ENCODE assay signal across 2 cellular contexts in the genomic region with DNA sequence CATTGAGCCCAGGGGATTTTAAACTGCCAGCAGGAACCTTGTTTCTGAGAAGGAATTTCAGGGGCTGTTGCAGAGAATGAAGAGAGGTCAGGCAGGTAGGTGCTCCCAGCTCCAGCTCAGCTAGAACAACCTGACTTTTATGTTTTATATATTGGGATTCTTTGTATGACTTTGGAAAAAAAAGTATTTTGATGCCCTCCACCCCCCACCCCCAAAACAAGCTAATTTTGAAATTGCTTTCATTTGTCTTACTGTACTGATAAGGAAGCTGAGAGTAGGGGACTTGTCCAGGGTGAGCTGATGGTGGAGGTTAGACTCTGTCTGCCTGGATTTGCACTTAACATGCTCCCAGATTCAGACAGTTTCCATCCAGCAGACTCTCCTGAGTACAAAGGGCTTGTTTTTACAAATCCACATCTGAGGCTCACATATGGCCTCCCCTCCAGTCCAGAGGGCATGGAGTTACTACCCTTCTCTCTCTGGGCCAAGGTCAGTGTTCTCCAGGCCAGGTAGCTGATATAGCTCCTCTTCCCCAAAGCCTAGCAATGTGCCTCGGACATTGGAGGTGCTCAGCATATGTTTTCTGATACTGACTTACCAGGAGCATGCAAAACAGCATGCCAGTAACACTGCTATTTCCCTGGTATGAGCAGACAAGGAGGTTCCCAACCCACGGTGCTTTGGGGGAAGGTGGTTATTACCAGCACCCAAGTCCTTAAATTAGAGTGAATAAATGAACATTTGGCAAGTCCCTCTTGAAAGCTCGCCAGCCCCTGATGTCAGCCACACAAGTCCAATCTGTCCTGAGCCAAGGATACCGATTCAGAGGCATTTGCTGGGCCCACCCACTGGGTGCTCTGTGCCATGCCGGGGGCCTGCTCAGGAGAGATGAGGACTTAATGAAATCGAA.
TF ChIP-seq lines count a peak whose summit lies in the region.

No MANE protein-coding gene starts in this region.

TF ChIP-seq in HEK293, 187 proteins besides CTCF, POLR2A, EP300 and RAD21 (continued from another document):
- no peak for TF ChIP-seq REPIN1 (tag by site-specific recombination; IDR thresholded peaks at IDR 0.05; ENCODE audit: low read depth)
- peak; percentile 89 for TF ChIP-seq SP7 (tag by site-specific recombination; IDR thresholded peaks at IDR 0.05)
- no peak for TF ChIP-seq ZNF391 (tag by site-specific recombination; IDR thresholded peaks at IDR 0.05; ENCODE audit: borderline replicate concordance, low read depth)
- peak; percentile 73 for TF ChIP-seq ZIC2 (tag by site-specific recombination; IDR thresholded peaks at IDR 0.05)
- TF ChIP-seq ZNF561 (tag by site-specific recombination; IDR thresholded peaks at IDR 0.05; ENCODE audit: borderline replicate concordance) = no peak
- peak; percentile 80 for TF ChIP-seq ZBTB20 (tag by site-specific recombination; IDR thresholded peaks at IDR 0.05)
TF ChIP-seq in HEK293: peak in this region for 6.

TF ChIP-seq in WTC11, 78 proteins besides CTCF, POLR2A, EP300 and RAD21 (continued from another document):
- TF ChIP-seq, protein P1, sequence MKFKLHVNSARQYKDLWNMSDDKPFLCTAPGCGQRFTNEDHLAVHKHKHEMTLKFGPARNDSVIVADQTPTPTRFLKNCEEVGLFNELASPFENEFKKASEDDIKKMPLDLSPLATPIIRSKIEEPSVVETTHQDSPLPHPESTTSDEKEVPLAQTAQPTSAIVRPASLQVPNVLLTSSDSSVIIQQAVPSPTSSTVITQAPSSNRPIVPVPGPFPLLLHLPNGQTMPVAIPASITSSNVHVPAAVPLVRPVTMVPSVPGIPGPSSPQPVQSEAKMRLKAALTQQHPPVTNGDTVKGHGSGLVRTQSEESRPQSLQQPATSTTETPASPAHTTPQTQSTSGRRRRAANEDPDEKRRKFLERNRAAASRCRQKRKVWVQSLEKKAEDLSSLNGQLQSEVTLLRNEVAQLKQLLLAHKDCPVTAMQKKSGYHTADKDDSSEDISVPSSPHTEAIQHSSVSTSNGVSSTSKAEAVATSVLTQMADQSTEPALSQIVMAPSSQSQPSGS (CRISPR knock-in tag; IDR thresholded peaks at IDR 0.05; ENCODE audit: borderline replicate concordance, low read depth) = no peak
- TF ChIP-seq ZNF671 (CRISPR knock-in tag; IDR thresholded peaks at IDR 0.05) (no peak), ESRRA (CRISPR knock-in tag; IDR thresholded peaks at IDR 0.05; ENCODE audit: borderline replicate concordance) (no peak), NR3C1 (CRISPR knock-in tag; conservative IDR thresholded peaks at IDR 0.05; ENCODE audit: low read depth) (no peak), CREB1 (CRISPR knock-in tag; IDR thresholded peaks at IDR 0.05) (no peak), ZNF423 (CRISPR knock-in tag; IDR thresholded peaks at IDR 0.05) (no peak), ZNF416 (CRISPR knock-in tag; IDR thresholded peaks at IDR 0.05) (no peak), ZNF232 (CRISPR knock-in tag; IDR thresholded peaks at IDR 0.05) (no peak), ZNF263 (CRISPR knock-in tag; IDR thresholded peaks at IDR 0.05; ENCODE audit: low read depth) (no peak), ZNF219 (CRISPR knock-in tag; IDR thresholded peaks at IDR 0.05; ENCODE audit: borderline replicate concordance) (no peak), MXD4 (CRISPR knock-in tag; IDR thresholded peaks at IDR 0.05; ENCODE audit: borderline replicate concordance) (no peak)
- TF ChIP-seq, protein P2, sequence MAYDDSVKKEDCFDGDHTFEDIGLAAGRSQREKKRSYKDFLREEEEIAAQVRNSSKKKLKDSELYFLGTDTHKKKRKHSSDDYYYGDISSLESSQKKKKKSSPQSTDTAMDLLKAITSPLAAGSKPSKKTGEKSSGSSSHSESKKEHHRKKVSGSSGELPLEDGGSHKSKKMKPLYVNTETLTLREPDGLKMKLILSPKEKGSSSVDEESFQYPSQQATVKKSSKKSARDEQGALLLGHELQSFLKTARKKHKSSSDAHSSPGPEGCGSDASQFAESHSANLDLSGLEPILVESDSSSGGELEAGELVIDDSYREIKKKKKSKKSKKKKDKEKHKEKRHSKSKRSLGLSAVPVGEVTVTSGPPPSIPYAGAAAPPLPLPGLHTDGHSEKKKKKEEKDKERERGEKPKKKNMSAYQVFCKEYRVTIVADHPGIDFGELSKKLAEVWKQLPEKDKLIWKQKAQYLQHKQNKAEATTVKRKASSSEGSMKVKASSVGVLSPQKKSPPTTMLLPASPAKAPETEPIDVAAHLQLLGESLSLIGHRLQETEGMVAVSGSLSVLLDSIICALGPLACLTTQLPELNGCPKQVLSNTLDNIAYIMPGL (CRISPR knock-in tag; IDR thresholded peaks at IDR 0.05) = no peak
- TF ChIP-seq, protein P3, sequence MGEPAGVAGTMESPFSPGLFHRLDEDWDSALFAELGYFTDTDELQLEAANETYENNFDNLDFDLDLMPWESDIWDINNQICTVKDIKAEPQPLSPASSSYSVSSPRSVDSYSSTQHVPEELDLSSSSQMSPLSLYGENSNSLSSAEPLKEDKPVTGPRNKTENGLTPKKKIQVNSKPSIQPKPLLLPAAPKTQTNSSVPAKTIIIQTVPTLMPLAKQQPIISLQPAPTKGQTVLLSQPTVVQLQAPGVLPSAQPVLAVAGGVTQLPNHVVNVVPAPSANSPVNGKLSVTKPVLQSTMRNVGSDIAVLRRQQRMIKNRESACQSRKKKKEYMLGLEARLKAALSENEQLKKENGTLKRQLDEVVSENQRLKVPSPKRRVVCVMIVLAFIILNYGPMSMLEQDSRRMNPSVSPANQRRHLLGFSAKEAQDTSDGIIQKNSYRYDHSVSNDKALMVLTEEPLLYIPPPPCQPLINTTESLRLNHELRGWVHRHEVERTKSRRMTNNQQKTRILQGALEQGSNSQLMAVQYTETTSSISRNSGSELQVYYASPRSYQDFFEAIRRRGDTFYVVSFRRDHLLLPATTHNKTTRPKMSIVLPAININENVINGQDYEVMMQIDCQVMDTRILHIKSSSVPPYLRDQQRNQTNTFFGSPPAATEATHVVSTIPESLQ (CRISPR knock-in tag; IDR thresholded peaks at IDR 0.05) = no peak
- TF ChIP-seq, protein P4, sequence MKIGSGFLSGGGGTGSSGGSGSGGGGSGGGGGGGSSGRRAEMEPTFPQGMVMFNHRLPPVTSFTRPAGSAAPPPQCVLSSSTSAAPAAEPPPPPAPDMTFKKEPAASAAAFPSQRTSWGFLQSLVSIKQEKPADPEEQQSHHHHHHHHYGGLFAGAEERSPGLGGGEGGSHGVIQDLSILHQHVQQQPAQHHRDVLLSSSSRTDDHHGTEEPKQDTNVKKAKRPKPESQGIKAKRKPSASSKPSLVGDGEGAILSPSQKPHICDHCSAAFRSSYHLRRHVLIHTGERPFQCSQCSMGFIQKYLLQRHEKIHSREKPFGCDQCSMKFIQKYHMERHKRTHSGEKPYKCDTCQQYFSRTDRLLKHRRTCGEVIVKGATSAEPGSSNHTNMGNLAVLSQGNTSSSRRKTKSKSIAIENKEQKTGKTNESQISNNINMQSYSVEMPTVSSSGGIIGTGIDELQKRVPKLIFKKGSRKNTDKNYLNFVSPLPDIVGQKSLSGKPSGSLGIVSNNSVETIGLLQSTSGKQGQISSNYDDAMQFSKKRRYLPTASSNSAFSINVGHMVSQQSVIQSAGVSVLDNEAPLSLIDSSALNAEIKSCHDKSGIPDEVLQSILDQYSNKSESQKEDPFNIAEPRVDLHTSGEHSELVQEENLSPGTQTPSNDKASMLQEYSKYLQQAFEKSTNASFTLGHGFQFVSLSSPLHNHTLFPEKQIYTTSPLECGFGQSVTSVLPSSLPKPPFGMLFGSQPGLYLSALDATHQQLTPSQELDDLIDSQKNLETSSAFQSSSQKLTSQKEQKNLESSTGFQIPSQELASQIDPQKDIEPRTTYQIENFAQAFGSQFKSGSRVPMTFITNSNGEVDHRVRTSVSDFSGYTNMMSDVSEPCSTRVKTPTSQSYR (CRISPR knock-in tag; IDR thresholded peaks at IDR 0.05) = no peak
- TF ChIP-seq, protein P5, sequence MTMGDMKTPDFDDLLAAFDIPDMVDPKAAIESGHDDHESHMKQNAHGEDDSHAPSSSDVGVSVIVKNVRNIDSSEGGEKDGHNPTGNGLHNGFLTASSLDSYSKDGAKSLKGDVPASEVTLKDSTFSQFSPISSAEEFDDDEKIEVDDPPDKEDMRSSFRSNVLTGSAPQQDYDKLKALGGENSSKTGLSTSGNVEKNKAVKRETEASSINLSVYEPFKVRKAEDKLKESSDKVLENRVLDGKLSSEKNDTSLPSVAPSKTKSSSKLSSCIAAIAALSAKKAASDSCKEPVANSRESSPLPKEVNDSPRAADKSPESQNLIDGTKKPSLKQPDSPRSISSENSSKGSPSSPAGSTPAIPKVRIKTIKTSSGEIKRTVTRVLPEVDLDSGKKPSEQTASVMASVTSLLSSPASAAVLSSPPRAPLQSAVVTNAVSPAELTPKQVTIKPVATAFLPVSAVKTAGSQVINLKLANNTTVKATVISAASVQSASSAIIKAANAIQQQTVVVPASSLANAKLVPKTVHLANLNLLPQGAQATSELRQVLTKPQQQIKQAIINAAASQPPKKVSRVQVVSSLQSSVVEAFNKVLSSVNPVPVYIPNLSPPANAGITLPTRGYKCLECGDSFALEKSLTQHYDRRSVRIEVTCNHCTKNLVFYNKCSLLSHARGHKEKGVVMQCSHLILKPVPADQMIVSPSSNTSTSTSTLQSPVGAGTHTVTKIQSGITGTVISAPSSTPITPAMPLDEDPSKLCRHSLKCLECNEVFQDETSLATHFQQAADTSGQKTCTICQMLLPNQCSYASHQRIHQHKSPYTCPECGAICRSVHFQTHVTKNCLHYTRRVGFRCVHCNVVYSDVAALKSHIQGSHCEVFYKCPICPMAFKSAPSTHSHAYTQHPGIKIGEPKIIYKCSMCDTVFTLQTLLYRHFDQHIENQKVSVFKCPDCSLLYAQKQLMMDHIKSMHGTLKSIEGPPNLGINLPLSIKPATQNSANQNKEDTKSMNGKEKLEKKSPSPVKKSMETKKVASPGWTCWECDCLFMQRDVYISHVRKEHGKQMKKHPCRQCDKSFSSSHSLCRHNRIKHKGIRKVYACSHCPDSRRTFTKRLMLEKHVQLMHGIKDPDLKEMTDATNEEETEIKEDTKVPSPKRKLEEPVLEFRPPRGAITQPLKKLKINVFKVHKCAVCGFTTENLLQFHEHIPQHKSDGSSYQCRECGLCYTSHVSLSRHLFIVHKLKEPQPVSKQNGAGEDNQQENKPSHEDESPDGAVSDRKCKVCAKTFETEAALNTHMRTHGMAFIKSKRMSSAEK (CRISPR knock-in tag; IDR thresholded peaks at IDR 0.05; ENCODE audit: borderline replicate concordance) = no peak
